In the genomic region with DNA sequence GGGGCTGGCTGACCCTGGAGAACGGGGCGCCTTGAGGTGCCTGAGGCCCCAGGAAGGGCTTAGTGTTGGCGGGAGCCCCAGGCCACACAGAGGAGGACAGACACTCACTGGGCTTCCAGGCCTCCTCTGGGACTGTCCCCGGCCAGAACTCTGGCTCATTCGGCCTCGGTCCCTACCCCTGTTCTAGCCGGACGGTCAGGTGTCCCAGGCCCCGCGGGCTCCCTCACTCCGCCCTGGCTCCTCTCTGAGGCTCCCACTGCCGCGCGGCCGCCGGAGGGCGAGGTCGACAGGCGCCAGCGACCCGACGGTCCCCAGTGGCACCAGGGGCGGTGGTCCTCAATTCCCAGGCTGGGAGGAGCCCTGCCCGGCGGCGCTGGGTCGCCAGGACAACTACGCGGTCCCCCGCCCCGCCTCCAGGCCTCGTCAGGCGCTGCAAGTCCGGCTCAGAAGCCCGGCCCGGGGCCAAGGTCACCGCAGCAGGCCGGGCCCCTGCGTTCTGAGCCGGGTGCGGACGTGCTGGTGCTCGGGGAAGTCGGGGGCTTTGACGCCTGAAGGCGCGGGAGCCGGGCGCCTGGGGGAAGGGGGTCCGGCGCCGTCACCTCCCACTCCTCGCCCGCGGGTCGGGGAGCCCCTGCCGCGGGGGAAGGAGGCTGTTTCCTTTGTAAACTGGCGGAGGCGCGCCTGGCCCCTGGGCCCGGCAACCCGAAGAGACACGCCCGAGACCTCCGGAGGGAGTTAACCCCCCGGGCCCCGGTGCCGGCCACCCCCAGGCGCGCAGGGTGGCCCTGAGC, we compare ENCODE assay signal across 1 cellular context.
TF ChIP-seq lines count a peak whose summit lies in the region.

No MANE protein-coding gene starts in this region.

TF ChIP-seq in HepG2, 621 proteins besides CTCF, POLR2A, EP300 and RAD21 (continued from another document and continues in another):
- TF ChIP-seq, protein P1, sequence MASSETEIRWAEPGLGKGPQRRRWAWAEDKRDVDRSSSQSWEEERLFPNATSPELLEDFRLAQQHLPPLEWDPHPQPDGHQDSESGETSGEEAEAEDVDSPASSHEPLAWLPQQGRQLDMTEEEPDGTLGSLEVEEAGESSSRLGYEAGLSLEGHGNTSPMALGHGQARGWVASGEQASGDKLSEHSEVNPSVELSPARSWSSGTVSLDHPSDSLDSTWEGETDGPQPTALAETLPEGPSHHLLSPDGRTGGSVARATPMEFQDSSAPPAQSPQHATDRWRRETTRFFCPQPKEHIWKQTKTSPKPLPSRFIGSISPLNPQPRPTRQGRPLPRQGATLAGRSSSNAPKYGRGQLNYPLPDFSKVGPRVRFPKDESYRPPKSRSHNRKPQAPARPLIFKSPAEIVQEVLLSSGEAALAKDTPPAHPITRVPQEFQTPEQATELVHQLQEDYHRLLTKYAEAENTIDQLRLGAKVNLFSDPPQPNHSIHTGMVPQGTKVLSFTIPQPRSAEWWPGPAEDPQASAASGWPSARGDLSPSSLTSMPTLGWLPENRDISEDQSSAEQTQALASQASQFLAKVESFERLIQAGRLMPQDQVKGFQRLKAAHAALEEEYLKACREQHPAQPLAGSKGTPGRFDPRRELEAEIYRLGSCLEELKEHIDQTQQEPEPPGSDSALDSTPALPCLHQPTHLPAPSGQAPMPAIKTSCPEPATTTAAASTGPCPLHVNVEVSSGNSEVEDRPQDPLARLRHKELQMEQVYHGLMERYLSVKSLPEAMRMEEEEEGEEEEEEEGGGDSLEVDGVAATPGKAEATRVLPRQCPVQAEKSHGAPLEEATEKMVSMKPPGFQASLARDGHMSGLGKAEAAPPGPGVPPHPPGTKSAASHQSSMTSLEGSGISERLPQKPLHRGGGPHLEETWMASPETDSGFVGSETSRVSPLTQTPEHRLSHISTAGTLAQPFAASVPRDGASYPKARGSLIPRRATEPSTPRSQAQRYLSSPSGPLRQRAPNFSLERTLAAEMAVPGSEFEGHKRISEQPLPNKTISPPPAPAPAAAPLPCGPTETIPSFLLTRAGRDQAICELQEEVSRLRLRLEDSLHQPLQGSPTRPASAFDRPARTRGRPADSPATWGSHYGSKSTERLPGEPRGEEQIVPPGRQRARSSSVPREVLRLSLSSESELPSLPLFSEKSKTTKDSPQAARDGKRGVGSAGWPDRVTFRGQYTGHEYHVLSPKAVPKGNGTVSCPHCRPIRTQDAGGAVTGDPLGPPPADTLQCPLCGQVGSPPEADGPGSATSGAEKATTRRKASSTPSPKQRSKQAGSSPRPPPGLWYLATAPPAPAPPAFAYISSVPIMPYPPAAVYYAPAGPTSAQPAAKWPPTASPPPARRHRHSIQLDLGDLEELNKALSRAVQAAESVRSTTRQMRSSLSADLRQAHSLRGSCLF (CRISPR knock-in tag; IDR thresholded peaks at IDR 0.05; ENCODE audit: borderline replicate concordance), result 0 out of 2 replicates have a peak, but pooled peaks have one; percentile 35
- TF ChIP-seq ZSCAN20 (CRISPR knock-in tag; IDR thresholded peaks at IDR 0.05; ENCODE audit: borderline replicate concordance) (peak; percentile 76; the same call in 1 of the 2 replicates), ARNTL (CRISPR knock-in tag; IDR thresholded peaks at IDR 0.05) (peak; percentile 48; the same call in 1 of the 2 replicates), SP140L (CRISPR knock-in tag; IDR thresholded peaks at IDR 0.05; ENCODE audit: borderline replicate concordance) (no peak), SPEN (CRISPR knock-in tag; IDR thresholded peaks at IDR 0.05; ENCODE audit: low read depth) (peak; percentile 30; the same call in 1 of the 2 replicates), RFXANK (CRISPR knock-in tag; IDR thresholded peaks at IDR 0.05) (no peak), ATF4 (CRISPR knock-in tag; IDR thresholded peaks at IDR 0.05) (no peak), NR2C2 (CRISPR knock-in tag; IDR thresholded peaks at IDR 0.05; ENCODE audit: borderline replicate concordance) (0 out of 2 replicates have a peak, but pooled peaks have one; percentile 44), ZSCAN12 (CRISPR knock-in tag; IDR thresholded peaks at IDR 0.05) (no peak), NR2F6 (IDR thresholded peaks at IDR 0.05) (peak; percentile 19; the same call in 1 of the 2 replicates), NR2F6 (CRISPR knock-in tag; IDR thresholded peaks at IDR 0.05) (peak; percentile 81), ZNF652 (CRISPR knock-in tag; IDR thresholded peaks at IDR 0.05; ENCODE audit: borderline replicate concordance, low read depth) (peak; percentile 53; the same call in 1 of the 2 replicates), ATF7-NPFF (CRISPR knock-in tag; IDR thresholded peaks at IDR 0.05; ENCODE audit: low read depth) (no peak), KLF13 (CRISPR knock-in tag; IDR thresholded peaks at IDR 0.05) (no peak), KDM5B (CRISPR knock-in tag; IDR thresholded peaks at IDR 0.05; ENCODE audit: borderline replicate concordance) (0 out of 2 replicates have a peak, but pooled peaks have one; percentile 30), ZNF124 (CRISPR knock-in tag; IDR thresholded peaks at IDR 0.05) (no peak), SNRNP70 (IDR thresholded peaks at IDR 0.05; ENCODE audit: low read depth, low read length) (no peak), EED (CRISPR knock-in tag; IDR thresholded peaks at IDR 0.05) (0 out of 2 replicates have a peak, but pooled peaks have one; percentile 89), XBP1 (CRISPR knock-in tag; IDR thresholded peaks at IDR 0.05) (no peak), ZNF709 (CRISPR knock-in tag; IDR thresholded peaks at IDR 0.05) (no peak), ERF (CRISPR knock-in tag; IDR thresholded peaks at IDR 0.05) (peak; percentile 58), ZSCAN21 (CRISPR knock-in tag; IDR thresholded peaks at IDR 0.05; ENCODE audit: borderline replicate concordance) (peak; percentile 27; the same call in 1 of the 2 replicates), FOSL2 (CRISPR knock-in tag; IDR thresholded peaks at IDR 0.05) (0 out of 2 replicates have a peak, but pooled peaks have one; percentile 23), NONO (IDR thresholded peaks at IDR 0.05) (no peak), NONO (CRISPR knock-in tag; conservative IDR thresholded peaks at IDR 0.05) (0 out of 2 replicates have a peak, but pooled peaks have one; percentile 28), NFE2L1 (CRISPR knock-in tag; IDR thresholded peaks at IDR 0.05; ENCODE audit: borderline replicate concordance) (no peak), TIGD3 (CRISPR knock-in tag; IDR thresholded peaks at IDR 0.05; ENCODE audit: borderline replicate concordance) (no peak), HES4 (CRISPR knock-in tag; IDR thresholded peaks at IDR 0.05; ENCODE audit: borderline replicate concordance) (no peak), KDM2A (CRISPR knock-in tag; IDR thresholded peaks at IDR 0.05; ENCODE audit: borderline replicate concordance, low read depth) (peak; percentile 22; the same call in 1 of the 2 replicates)
- TF ChIP-seq, protein P2, sequence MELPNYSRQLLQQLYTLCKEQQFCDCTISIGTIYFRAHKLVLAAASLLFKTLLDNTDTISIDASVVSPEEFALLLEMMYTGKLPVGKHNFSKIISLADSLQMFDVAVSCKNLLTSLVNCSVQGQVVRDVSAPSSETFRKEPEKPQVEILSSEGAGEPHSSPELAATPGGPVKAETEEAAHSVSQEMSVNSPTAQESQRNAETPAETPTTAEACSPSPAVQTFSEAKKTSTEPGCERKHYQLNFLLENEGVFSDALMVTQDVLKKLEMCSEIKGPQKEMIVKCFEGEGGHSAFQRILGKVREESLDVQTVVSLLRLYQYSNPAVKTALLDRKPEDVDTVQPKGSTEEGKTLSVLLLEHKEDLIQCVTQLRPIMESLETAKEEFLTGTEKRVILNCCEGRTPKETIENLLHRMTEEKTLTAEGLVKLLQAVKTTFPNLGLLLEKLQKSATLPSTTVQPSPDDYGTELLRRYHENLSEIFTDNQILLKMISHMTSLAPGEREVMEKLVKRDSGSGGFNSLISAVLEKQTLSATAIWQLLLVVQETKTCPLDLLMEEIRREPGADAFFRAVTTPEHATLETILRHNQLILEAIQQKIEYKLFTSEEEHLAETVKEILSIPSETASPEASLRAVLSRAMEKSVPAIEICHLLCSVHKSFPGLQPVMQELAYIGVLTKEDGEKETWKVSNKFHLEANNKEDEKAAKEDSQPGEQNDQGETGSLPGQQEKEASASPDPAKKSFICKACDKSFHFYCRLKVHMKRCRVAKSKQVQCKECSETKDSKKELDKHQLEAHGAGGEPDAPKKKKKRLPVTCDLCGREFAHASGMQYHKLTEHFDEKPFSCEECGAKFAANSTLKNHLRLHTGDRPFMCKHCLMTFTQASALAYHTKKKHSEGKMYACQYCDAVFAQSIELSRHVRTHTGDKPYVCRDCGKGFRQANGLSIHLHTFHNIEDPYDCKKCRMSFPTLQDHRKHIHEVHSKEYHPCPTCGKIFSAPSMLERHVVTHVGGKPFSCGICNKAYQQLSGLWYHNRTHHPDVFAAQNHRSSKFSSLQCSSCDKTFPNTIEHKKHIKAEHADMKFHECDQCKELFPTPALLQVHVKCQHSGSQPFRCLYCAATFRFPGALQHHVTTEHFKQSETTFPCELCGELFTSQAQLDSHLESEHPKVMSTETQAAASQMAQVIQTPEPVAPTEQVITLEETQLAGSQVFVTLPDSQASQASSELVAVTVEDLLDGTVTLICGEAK (IDR thresholded peaks at IDR 0.05), result no peak
- TF ChIP-seq, protein P2 (CRISPR knock-in tag; IDR thresholded peaks at IDR 0.05), result no peak; the same call in 1 of the 2 replicates
- TF ChIP-seq, protein P3, sequence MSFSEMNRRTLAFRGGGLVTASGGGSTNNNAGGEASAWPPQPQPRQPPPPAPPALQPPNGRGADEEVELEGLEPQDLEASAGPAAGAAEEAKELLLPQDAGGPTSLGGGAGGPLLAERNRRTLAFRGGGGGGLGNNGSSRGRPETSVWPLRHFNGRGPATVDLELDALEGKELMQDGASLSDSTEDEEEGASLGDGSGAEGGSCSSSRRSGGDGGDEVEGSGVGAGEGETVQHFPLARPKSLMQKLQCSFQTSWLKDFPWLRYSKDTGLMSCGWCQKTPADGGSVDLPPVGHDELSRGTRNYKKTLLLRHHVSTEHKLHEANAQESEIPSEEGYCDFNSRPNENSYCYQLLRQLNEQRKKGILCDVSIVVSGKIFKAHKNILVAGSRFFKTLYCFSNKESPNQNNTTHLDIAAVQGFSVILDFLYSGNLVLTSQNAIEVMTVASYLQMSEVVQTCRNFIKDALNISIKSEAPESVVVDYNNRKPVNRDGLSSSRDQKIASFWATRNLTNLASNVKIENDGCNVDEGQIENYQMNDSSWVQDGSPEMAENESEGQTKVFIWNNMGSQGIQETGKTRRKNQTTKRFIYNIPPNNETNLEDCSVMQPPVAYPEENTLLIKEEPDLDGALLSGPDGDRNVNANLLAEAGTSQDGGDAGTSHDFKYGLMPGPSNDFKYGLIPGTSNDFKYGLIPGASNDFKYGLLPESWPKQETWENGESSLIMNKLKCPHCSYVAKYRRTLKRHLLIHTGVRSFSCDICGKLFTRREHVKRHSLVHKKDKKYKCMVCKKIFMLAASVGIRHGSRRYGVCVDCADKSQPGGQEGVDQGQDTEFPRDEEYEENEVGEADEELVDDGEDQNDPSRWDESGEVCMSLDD (CRISPR knock-in tag; IDR thresholded peaks at IDR 0.05; ENCODE audit: borderline replicate concordance), result 0 out of 2 replicates have a peak, but pooled peaks have one; percentile 53
- TF ChIP-seq, protein P4, sequence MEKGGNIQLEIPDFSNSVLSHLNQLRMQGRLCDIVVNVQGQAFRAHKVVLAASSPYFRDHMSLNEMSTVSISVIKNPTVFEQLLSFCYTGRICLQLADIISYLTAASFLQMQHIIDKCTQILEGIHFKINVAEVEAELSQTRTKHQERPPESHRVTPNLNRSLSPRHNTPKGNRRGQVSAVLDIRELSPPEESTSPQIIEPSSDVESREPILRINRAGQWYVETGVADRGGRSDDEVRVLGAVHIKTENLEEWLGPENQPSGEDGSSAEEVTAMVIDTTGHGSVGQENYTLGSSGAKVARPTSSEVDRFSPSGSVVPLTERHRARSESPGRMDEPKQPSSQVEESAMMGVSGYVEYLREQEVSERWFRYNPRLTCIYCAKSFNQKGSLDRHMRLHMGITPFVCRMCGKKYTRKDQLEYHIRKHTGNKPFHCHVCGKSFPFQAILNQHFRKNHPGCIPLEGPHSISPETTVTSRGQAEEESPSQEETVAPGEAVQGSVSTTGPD (CRISPR knock-in tag; IDR thresholded peaks at IDR 0.05), result no peak
